ENCODE assay signal across 27 cellular contexts in the genomic region with DNA sequence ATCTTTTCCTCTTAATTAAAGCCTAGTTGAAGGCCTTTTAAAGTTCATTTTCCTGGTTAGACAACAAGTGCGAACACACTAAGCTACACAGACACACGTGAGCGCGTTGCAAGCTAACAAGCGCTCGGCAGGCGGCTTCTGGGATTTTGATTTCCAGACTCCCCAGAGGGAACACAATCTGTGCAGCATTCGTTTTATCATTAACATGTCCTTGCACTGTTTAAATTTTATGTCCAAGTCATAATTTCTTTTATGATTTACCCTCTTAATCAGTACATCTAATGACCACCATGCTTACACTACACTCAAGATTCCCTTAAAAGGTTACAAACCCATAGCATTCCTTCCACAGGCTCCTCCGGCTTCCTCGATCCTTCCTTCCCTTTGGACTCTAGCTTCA. TPM values are rescaled to one million over a fixed set of nuclear protein-coding genes. Genes with fewer than 3 reads are reported as not detected.
"Had no signal": no experiment of that assay in that cellular context is flagged by ENCODE, and none has a peak within 500 bp of the region (broad histone marks: within the 10 kb centered on the region; RNA-seq: fewer than 3 reads in every experiment).

No MANE protein-coding gene starts in this region.

- H3K27me3 ChIP-seq: adrenal gland, ascending aorta, colonic mucosa, foreskin keratinocyte, hepatocyte, tibial nerve had no signal

- ATAC-seq: activated T-cell treated with anti-CD3 and anti-CD28 coated beads, Interleukin-2, amount 50 U/mL, for 4 hours; foreskin keratinocyte; left ventricle myocardium superior; WTC11 had no signal

- DNase-seq: activated CD4-positive, alpha-beta T cell treated with anti-CD3 and anti-CD28 coated beads, Interleukin-2, amount 50 U/mL, for 4 hours; activated CD8-positive, alpha-beta memory T cell treated with anti-CD3 and anti-CD28 coated beads, Interleukin-2, amount 50 U/mL, for 48 hours; activated naive CD4-positive, alpha-beta T cell; activated T-cell treated with anti-CD3 and anti-CD28 coated beads, Interleukin-2, amount 50 U/mL, for 4 hours; colonic mucosa; foreskin keratinocyte; glutamatergic neuron; immature natural killer cell; left ventricle myocardium superior; mammary epithelial cell; naive B cell; nucleus accumbens; posterior cingulate gyrus; stimulated activated CD4-positive, alpha-beta T cell treated with anti-CD3 and anti-CD28 coated beads, Interleukin-4, amount 100 ng/mL, for 24 hours; stimulated activated naive CD4-positive, alpha-beta T cell treated with Interleukin-2 at 50 U/mL for 16 hours; T-helper 1 cell; T-helper 9 cell had no signal

- H3K36me3 Mint-ChIP-seq: activated naive CD8-positive, alpha-beta T cell; immature natural killer cell; naive B cell had no signal

- H3K36me3 ChIP-seq: colonic mucosa had no signal

- H3K27ac ChIP-seq: adrenal gland, colonic mucosa, epithelial cell of prostate, foreskin keratinocyte, hepatocyte, tibial nerve had no signal

- H3K4me1 Mint-ChIP-seq: central memory CD8-positive, alpha-beta T cell; immature natural killer cell; naive B cell; WTC11 had no signal

- H3K4me1 ChIP-seq: colonic mucosa had no signal

- H3K4me3 Mint-ChIP-seq: activated naive CD8-positive, alpha-beta T cell; activated T-cell treated with anti-CD3 and anti-CD28 coated beads, Interleukin-2, amount 50 U/mL, for 4 hours; central memory CD8-positive, alpha-beta T cell; immature natural killer cell; naive B cell; WTC11 had no signal

- H3K9me3 ChIP-seq: adrenal gland, ascending aorta, colonic mucosa, tibial nerve had no signal

- H3K9me3 Mint-ChIP-seq: activated T-cell treated with anti-CD3 and anti-CD28 coated beads, Interleukin-2, amount 50 U/mL, for 4 hours; activated T-helper 2 cell treated with anti-CD3 and anti-CD28 coated beads, Interferon-gamma antibody, Interleukin-2, Interleukin-4, amounts not matched to agents 10 μg/mL and 5 μg/mL and 100 μg/mL, durations not matched to agents 14 hours and 24 hours and 36 hours; central memory CD8-positive, alpha-beta T cell; immature natural killer cell had no signal

- H3K27ac Mint-ChIP-seq: activated naive CD8-positive, alpha-beta T cell; activated T-helper 2 cell treated with anti-CD3 and anti-CD28 coated beads, Interferon-gamma antibody, Interleukin-2, Interleukin-4, amounts not matched to agents 10 μg/mL and 5 μg/mL and 100 μg/mL, durations not matched to agents 14 hours and 24 hours and 36 hours; immature natural killer cell; naive B cell; WTC11 had no signal

- H3K4me3 ChIP-seq: adrenal gland, ascending aorta, colonic mucosa, hepatocyte, tibial nerve had no signal

RNA-seq across cellular contexts. Expression of a gene that starts 16.8 kb away (rescaled TPM):
- total RNA-seq: activated CD8-positive, alpha-beta memory T cell treated with anti-CD3 and anti-CD28 coated beads for 36 hours; activated T-helper 2 cell treated with anti-CD3 and anti-CD28 coated beads, Interferon-gamma antibody, Interleukin-2, Interleukin-4, amounts not matched to agents 10 μg/mL and 5 μg/mL and 100 μg/mL, durations not matched to agents 14 hours and 24 hours and 36 hours had no signal
- polyA plus RNA-seq: immature natural killer cell had no signal

RNA-seq across cellular contexts. Expression of a gene that starts 16.9 kb away (rescaled TPM):
- total RNA-seq: activated CD8-positive, alpha-beta memory T cell treated with anti-CD3 and anti-CD28 coated beads for 36 hours; activated T-helper 2 cell treated with anti-CD3 and anti-CD28 coated beads, Interferon-gamma antibody, Interleukin-2, Interleukin-4, amounts not matched to agents 10 μg/mL and 5 μg/mL and 100 μg/mL, durations not matched to agents 14 hours and 24 hours and 36 hours had no signal
- polyA plus RNA-seq: immature natural killer cell had no signal
